Comparison of ENCODE assay signal across 1 cellular context in the genomic region with DNA sequence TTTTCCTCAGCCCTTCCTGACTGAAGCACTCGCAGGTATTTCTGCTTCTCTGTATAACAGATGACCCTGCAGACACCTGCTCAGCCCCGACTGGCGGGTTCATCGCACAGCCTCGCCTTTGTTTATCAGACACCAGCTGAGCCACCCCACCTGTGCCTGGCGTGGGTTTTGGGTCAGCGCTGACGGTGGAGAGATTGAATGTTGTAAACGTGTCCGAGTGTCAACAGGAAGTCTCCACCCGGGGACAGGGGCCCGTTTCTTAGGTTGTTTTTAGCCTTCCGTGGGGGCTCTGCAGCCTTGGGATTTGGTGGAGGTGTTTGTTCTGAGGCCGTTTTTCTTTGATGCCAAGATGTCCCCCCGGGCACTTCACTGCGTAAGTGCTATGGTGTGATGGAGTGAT.
TF ChIP-seq lines count a peak whose summit lies in the region.

No MANE protein-coding gene starts in this region.

TF ChIP-seq in WTC11, 78 proteins besides CTCF, POLR2A, EP300 and RAD21 (continued from another document):
- TF ChIP-seq, protein P1, sequence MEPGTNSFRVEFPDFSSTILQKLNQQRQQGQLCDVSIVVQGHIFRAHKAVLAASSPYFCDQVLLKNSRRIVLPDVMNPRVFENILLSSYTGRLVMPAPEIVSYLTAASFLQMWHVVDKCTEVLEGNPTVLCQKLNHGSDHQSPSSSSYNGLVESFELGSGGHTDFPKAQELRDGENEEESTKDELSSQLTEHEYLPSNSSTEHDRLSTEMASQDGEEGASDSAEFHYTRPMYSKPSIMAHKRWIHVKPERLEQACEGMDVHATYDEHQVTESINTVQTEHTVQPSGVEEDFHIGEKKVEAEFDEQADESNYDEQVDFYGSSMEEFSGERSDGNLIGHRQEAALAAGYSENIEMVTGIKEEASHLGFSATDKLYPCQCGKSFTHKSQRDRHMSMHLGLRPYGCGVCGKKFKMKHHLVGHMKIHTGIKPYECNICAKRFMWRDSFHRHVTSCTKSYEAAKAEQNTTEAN (CRISPR knock-in tag; IDR thresholded peaks at IDR 0.05), result no peak
- TF ChIP-seq TP53 (CRISPR knock-in tag; IDR thresholded peaks at IDR 0.05) (no peak), ZNF219 (CRISPR knock-in tag; IDR thresholded peaks at IDR 0.05; ENCODE audit: borderline replicate concordance) (no peak), ATF1 (CRISPR knock-in tag; IDR thresholded peaks at IDR 0.05) (no peak)
- TF ChIP-seq, protein P2, sequence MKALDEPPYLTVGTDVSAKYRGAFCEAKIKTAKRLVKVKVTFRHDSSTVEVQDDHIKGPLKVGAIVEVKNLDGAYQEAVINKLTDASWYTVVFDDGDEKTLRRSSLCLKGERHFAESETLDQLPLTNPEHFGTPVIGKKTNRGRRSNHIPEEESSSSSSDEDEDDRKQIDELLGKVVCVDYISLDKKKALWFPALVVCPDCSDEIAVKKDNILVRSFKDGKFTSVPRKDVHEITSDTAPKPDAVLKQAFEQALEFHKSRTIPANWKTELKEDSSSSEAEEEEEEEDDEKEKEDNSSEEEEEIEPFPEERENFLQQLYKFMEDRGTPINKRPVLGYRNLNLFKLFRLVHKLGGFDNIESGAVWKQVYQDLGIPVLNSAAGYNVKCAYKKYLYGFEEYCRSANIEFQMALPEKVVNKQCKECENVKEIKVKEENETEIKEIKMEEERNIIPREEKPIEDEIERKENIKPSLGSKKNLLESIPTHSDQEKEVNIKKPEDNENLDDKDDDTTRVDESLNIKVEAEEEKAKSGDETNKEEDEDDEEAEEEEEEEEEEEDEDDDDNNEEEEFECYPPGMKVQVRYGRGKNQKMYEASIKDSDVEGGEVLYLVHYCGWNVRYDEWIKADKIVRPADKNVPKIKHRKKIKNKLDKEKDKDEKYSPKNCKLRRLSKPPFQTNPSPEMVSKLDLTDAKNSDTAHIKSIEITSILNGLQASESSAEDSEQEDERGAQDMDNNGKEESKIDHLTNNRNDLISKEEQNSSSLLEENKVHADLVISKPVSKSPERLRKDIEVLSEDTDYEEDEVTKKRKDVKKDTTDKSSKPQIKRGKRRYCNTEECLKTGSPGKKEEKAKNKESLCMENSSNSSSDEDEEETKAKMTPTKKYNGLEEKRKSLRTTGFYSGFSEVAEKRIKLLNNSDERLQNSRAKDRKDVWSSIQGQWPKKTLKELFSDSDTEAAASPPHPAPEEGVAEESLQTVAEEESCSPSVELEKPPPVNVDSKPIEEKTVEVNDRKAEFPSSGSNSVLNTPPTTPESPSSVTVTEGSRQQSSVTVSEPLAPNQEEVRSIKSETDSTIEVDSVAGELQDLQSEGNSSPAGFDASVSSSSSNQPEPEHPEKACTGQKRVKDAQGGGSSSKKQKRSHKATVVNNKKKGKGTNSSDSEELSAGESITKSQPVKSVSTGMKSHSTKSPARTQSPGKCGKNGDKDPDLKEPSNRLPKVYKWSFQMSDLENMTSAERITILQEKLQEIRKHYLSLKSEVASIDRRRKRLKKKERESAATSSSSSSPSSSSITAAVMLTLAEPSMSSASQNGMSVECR (CRISPR knock-in tag; IDR thresholded peaks at IDR 0.05; ENCODE audit: borderline replicate concordance), result no peak
- TF ChIP-seq, protein P3, sequence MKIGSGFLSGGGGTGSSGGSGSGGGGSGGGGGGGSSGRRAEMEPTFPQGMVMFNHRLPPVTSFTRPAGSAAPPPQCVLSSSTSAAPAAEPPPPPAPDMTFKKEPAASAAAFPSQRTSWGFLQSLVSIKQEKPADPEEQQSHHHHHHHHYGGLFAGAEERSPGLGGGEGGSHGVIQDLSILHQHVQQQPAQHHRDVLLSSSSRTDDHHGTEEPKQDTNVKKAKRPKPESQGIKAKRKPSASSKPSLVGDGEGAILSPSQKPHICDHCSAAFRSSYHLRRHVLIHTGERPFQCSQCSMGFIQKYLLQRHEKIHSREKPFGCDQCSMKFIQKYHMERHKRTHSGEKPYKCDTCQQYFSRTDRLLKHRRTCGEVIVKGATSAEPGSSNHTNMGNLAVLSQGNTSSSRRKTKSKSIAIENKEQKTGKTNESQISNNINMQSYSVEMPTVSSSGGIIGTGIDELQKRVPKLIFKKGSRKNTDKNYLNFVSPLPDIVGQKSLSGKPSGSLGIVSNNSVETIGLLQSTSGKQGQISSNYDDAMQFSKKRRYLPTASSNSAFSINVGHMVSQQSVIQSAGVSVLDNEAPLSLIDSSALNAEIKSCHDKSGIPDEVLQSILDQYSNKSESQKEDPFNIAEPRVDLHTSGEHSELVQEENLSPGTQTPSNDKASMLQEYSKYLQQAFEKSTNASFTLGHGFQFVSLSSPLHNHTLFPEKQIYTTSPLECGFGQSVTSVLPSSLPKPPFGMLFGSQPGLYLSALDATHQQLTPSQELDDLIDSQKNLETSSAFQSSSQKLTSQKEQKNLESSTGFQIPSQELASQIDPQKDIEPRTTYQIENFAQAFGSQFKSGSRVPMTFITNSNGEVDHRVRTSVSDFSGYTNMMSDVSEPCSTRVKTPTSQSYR (CRISPR knock-in tag; IDR thresholded peaks at IDR 0.05), result no peak
- TF ChIP-seq, protein P4, sequence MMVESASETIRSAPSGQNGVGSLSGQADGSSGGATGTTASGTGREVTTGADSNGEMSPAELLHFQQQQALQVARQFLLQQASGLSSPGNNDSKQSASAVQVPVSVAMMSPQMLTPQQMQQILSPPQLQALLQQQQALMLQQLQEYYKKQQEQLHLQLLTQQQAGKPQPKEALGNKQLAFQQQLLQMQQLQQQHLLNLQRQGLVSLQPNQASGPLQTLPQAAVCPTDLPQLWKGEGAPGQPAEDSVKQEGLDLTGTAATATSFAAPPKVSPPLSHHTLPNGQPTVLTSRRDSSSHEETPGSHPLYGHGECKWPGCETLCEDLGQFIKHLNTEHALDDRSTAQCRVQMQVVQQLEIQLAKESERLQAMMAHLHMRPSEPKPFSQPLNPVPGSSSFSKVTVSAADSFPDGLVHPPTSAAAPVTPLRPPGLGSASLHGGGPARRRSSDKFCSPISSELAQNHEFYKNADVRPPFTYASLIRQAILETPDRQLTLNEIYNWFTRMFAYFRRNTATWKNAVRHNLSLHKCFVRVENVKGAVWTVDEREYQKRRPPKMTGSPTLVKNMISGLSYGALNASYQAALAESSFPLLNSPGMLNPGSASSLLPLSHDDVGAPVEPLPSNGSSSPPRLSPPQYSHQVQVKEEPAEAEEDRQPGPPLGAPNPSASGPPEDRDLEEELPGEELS (CRISPR knock-in tag; IDR thresholded peaks at IDR 0.05), result no peak
TF ChIP-seq in WTC11: peak in this region for 0.
